8 cellular contexts compared by ENCODE assay signal in the genomic region with DNA sequence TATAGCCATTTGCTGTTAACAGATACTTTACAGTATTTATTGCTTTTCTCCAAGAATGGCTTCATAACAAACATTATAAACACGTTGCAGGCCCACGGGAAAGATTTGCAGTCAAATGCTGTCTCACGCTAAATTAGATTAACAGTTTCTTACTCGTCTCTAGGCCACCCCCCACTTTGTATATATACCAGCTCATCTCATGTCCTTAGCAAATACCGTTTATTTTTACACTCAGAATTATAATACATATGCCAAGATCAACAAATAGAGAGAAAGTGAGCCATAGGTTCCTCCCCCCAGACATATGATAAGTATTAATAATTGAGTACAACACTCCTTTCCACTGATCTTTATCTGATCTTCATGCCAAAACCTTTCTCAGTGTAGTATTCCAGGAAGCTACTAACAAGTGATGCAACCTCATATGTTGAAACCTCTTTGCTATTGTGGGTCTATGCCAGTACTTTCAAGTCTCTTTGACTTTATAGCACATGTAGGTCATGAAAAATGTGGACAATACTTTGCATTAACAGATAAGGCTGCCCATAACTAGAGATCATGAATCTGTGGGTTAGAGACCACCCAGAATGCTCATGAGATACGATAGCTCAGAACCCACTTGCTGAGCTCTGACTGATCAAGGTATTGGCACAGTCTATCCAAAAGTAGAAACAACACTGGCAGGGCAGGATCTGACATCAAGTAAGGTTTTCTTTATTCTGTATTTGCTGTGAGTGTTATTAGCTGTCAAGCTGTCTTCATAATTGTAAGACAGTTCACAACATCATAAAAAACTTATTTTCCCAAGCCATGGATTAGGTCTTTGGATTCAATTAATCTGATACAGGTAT.
DNase-seq lines count a peak whose midpoint lies in the region; ATAC-seq, FAIRE-seq and TF ChIP-seq lines count a peak whose summit lies in the region.
"Not testable (repeated sequence)": the region's sequence is repeated elsewhere in the genome, so short reads cannot be mapped to it uniquely, and the experiment has no call there.

No MANE protein-coding gene starts in this region.

- FAIRE-seq in H54 (lab: Jason Lieb, UNC): peak; percentile 36
- FAIRE-seq in astrocyte (lab: Jason Lieb, UNC): peak; percentile 80

- H3K79me2 ChIP-seq in astrocyte (ENCODE audit: insufficient read depth, low read length): not testable (repeated sequence)

- H3K4me2 ChIP-seq in astrocyte (ENCODE audit: low read length): not testable (repeated sequence)

- H3K36me3 Mint-ChIP-seq in astrocyte (ENCODE audit: low read depth, unreplicated experiment): not testable (repeated sequence)

- CTCF ChIA-PET in AG04449 (lab: Yijun Ruan, JAX): not testable (repeated sequence)

- not testable (repeated sequence) for H3K27me3 ChIP-seq in astrocyte (ENCODE audit: insufficient read depth, low read length)

- not testable (repeated sequence) for TF ChIP-seq POLR2A in H54 (IDR thresholded peaks at IDR 0.05; ENCODE audit: low read depth, low read length)

- H3K36me3 ChIP-seq in astrocyte (ENCODE audit: insufficient read depth, low read length): not testable (repeated sequence)

- not testable (repeated sequence) for TF ChIP-seq CTCF in AG04449 (IDR thresholded peaks at IDR 0.05; ENCODE audit: insufficient read depth, low read length, missing control alignments); astrocyte (IDR thresholded peaks at IDR 0.05; ENCODE audit: insufficient read depth, low read depth, low read length); choroid plexus epithelial cell (conservative IDR thresholded peaks at IDR 0.05; ENCODE audit: low read depth, low read length); fibroblast of pulmonary artery (IDR thresholded peaks at IDR 0.05; ENCODE audit: low read length, missing control alignments); retinal pigment epithelial cell (conservative IDR thresholded peaks at IDR 0.05; ENCODE audit: low read depth, low read length)

- not testable (repeated sequence) for H3K4me1 Mint-ChIP-seq in astrocyte (ENCODE audit: low read depth, unreplicated experiment)

- peak; percentile 21 for DNase-seq in AG04449 (ENCODE audit: low read depth, low spot score)
- DNase-seq in H54 (ENCODE audit: insufficient read length, low spot score); left lobe of liver (ENCODE audit: low spot score): not testable (repeated sequence)
- DNase-seq in NCI-H226: peak; percentile 12
- peak; percentile 16 for DNase-seq in astrocyte (ENCODE audit: low read depth)
- peak; percentile 67 for DNase-seq in choroid plexus epithelial cell (ENCODE audit: low read depth)
- peak; percentile 42 for DNase-seq in fibroblast of pulmonary artery (ENCODE audit: low read depth)
- DNase-seq in retinal pigment epithelial cell (ENCODE audit: low read depth): peak; percentile 5

- ATAC-seq in left lobe of liver: peak; percentile 88

- not testable (repeated sequence) for H3K4me3 Mint-ChIP-seq in astrocyte (ENCODE audit: unreplicated experiment)

- not testable (repeated sequence) for H3K9me3 ChIP-seq in astrocyte (ENCODE audit: insufficient read depth, low read depth, low read length)

- not testable (repeated sequence) for H3K27ac Mint-ChIP-seq in astrocyte (ENCODE audit: unreplicated experiment)

- not testable (repeated sequence) for H3K27me3 Mint-ChIP-seq in astrocyte (ENCODE audit: low read depth, unreplicated experiment)

- H3K27ac ChIP-seq in astrocyte (ENCODE audit: low read depth, low read length): not testable (repeated sequence)

- H3K4me1 ChIP-seq in astrocyte (ENCODE audit: insufficient read depth, low read length): not testable (repeated sequence)

- not testable (repeated sequence) for H4K20me1 ChIP-seq in astrocyte (ENCODE audit: insufficient read depth, low read length)

- POLR2A ChIA-PET in AG04449 (lab: Yijun Ruan, JAX): not testable (repeated sequence)

- H3K4me3 ChIP-seq in AG04449 (ENCODE audit: low read depth, low read length); astrocyte (ENCODE audit: insufficient read depth, low read depth, low read length); choroid plexus epithelial cell (ENCODE audit: low read depth, low read length); fibroblast of pulmonary artery (replicated peaks; ENCODE audit: low read depth, low read length); retinal pigment epithelial cell (ENCODE audit: low read length): not testable (repeated sequence)

- not testable (repeated sequence) for H2AFZ ChIP-seq in astrocyte (ENCODE audit: low read depth, low read length)

- H3K9me3 Mint-ChIP-seq in astrocyte (ENCODE audit: unreplicated experiment): not testable (repeated sequence)

- not testable (repeated sequence) for H3K9ac ChIP-seq in astrocyte (ENCODE audit: low read length)
